In the genomic region with DNA sequence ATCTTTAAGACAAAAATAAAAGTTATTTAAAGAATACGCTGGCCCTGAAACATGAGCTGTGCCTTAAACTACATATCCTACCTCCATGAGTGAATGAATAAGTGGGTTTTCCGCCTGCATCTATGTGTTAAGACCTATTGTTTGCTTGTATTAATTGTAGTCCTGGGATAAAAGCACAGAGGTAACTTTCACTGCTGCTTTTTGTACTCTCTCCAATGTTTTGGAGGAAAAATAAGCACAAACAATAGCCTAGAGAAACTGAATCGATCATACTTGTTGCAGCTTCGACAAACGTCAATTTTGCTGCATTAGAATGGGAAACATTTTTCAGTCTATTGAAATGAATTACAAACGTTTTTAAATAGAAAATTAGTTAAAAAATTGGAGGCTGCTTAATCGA, we compare ENCODE assay signal across 11 cellular contexts. TPM values are rescaled to one million over a fixed set of nuclear protein-coding genes. Genes with fewer than 3 reads are reported as not detected.
DNase-seq lines count a peak whose midpoint lies in the region; ATAC-seq lines count a peak whose summit lies in the region.
"Had no signal": no experiment of that assay in that cellular context is flagged by ENCODE, and none has a peak within 500 bp of the region (broad histone marks: within the 10 kb centered on the region; RNA-seq: fewer than 3 reads in every experiment).

No MANE protein-coding gene starts in this region.

- H3K27ac ChIP-seq in BLaER1 treated with 17β-estradiol and CSF1 and Interleukin-3, amounts not matched to agents 10 nM and 100 nM = peak overlapping the region in 4 of 11 experiments; percentile 99 to 100 (median 100); a peak in 7 of 22 replicates
- H3K27ac ChIP-seq in muscle layer of colon (ENCODE audit: low read depth, low read length) = no peak overlapping the region

- peak overlapping the region; percentile 79 to 99 (median 94); a peak in 14 of 20 replicates for H3K4me3 ChIP-seq in BLaER1 treated with 17β-estradiol and CSF1 and Interleukin-3, amounts not matched to agents 10 nM and 100 nM
- H3K4me3 ChIP-seq in muscle layer of colon (ENCODE audit: low read depth in 1 of 2, low read length in 2 of 2) = peak overlapping the region in 1 of 2 donors; percentile 78

- no peak for ATAC-seq in activated CD8-positive, alpha-beta T cell treated with anti-CD3 and anti-CD28 coated beads, Interleukin-2, amount 10 ng/mL, durations not matched to agents 7 days and 5 days
- ATAC-seq in HG03469 (IDR thresholded peaks at IDR 0.05; ENCODE audit: unreplicated experiment) (no peak), HG03135 (IDR thresholded peaks at IDR 0.05; ENCODE audit: unreplicated experiment) (no peak)

- H3K4me1 ChIP-seq in BLaER1 treated with 17β-estradiol and CSF1 and Interleukin-3, amounts not matched to agents 10 nM and 100 nM = peaks cover 6 to 31% (median 24%) of the 10 kb centered on the region in 10 experiments; a peak in 19 of 20 replicates
- H3K4me1 ChIP-seq in ES-I3 (ENCODE audit: insufficient read depth, low read length) (peaks cover 5% of the 10 kb centered on the region; the same call in 1 of the 2 replicates), muscle layer of colon (ENCODE audit: insufficient read depth, low read length) (peaks cover 18% of the 10 kb centered on the region)

- no peaks in the 10 kb centered on the region for H3K27me3 ChIP-seq in BLaER1 treated with 17β-estradiol and CSF1 and Interleukin-3, amounts not matched to agents 10 nM and 100 nM
- no peaks in the 10 kb centered on the region for H3K27me3 ChIP-seq in muscle layer of colon (ENCODE audit: control insufficient read depth in 1 of 2, insufficient read depth in 2 of 2, low read length in 2 of 2)
- H3K27me3 ChIP-seq: spleen had no signal

- no peaks in the 10 kb centered on the region; a peak in 1 of 22 replicates for H3K36me3 ChIP-seq in BLaER1 treated with 17β-estradiol and CSF1 and Interleukin-3, amounts not matched to agents 10 nM and 100 nM
- H3K36me3 ChIP-seq in ES-I3 (ENCODE audit: insufficient read depth, low read length) = no peaks in the 10 kb centered on the region
- H3K36me3 ChIP-seq in muscle layer of colon (ENCODE audit: insufficient read depth, low read length) = no peaks in the 10 kb centered on the region
- H3K36me3 ChIP-seq: spleen had no signal

- POLR2A ChIA-PET in activated CD8-positive, alpha-beta T cell treated with anti-CD3 and anti-CD28 coated beads, Interleukin-2, amount 10 ng/mL, durations not matched to agents 7 days and 5 days (lab: Charles Lee) = interaction anchor here (1.6 to 2.6 kb wide), 3 partner anchors 11 to 33 kb away, joined by 6 to 8 read pairs (median 6); no protein-coding TSS in a partner anchor

- peaks cover 11% of the 10 kb centered on the region for H3K36me3 Mint-ChIP-seq in activated CD8-positive, alpha-beta T cell treated with anti-CD3 and anti-CD28 coated beads, Interleukin-2, amount 10 ng/mL, durations not matched to agents 7 days and 5 days (ENCODE audit: low read depth)

- peaks cover 27% of the 10 kb centered on the region for H3K4me1 Mint-ChIP-seq in activated CD8-positive, alpha-beta T cell treated with anti-CD3 and anti-CD28 coated beads, Interleukin-2, amount 10 ng/mL, durations not matched to agents 7 days and 5 days (ENCODE audit: low read depth)

- peak overlapping the region; percentile 80 for H3K4me3 Mint-ChIP-seq in activated CD8-positive, alpha-beta T cell treated with anti-CD3 and anti-CD28 coated beads, Interleukin-2, amount 10 ng/mL, durations not matched to agents 7 days and 5 days

- no peaks in the 10 kb centered on the region for H3K9me3 Mint-ChIP-seq in activated CD8-positive, alpha-beta T cell treated with anti-CD3 and anti-CD28 coated beads, Interleukin-2, amount 10 ng/mL, durations not matched to agents 7 days and 5 days (ENCODE audit: insufficient read depth)

- peak overlapping the region in 8 of 11 experiments; percentile 97 to 100 (median 100); a peak in 11 of 22 replicates for H3K9ac ChIP-seq in BLaER1 treated with 17β-estradiol and CSF1 and Interleukin-3, amounts not matched to agents 10 nM and 100 nM
- peak overlapping the region; percentile 87; the same call in 1 of the 2 replicates for H3K9ac ChIP-seq in ES-I3 (ENCODE audit: low read depth, low read length)
- peak overlapping the region; percentile 68 for H3K9ac ChIP-seq in muscle layer of colon (ENCODE audit: low read length)

- no peak for DNase-seq in activated CD8-positive, alpha-beta T cell treated with anti-CD3 and anti-CD28 coated beads, Interleukin-2, amount 10 ng/mL, durations not matched to agents 7 days and 5 days
- DNase-seq in kidney tubule cell (ENCODE audit: low spot score) = no peak
- no peak for DNase-seq in DMS 273 (lab: John Stamatoyannopoulos, UW; ENCODE audit: unreplicated experiment)
- DNase-seq: DMS79 treated with DMSO at 0.1 percent for 48 hours, SIG-M5, spleen had no signal

- peaks cover 33% of the 10 kb centered on the region for H3K27me3 Mint-ChIP-seq in activated CD8-positive, alpha-beta T cell treated with anti-CD3 and anti-CD28 coated beads, Interleukin-2, amount 10 ng/mL, durations not matched to agents 7 days and 5 days (ENCODE audit: low read depth)

- CTCF ChIA-PET in activated CD8-positive, alpha-beta T cell treated with anti-CD3 and anti-CD28 coated beads, Interleukin-2, amount 10 ng/mL, durations not matched to agents 7 days and 5 days (lab: Charles Lee) = interaction anchor here (2.1 kb wide), 1 partner anchor 18 kb away, joined by 10 read pairs; no protein-coding TSS in a partner anchor

- H4K20me1 ChIP-seq in BLaER1 treated with 17β-estradiol and CSF1 and Interleukin-3, amounts not matched to agents 10 nM and 100 nM = peaks cover 31 to 32% (median 31%) of the 10 kb centered on the region in 11 experiments

- H3K4me2 ChIP-seq in BLaER1 treated with 17β-estradiol and CSF1 and Interleukin-3, amounts not matched to agents 10 nM and 100 nM = peak overlapping the region; percentile 76 to 97 (median 90); a peak in 19 of 22 replicates

- no peaks in the 10 kb centered on the region for H3K9me3 ChIP-seq in BLaER1 treated with 17β-estradiol and CSF1 and Interleukin-3, amounts not matched to agents 10 nM and 100 nM (replicated peaks in 1 of 11)
- no peaks in the 10 kb centered on the region for H3K9me3 ChIP-seq in ES-I3 (ENCODE audit: control insufficient read depth, insufficient read depth, low read length)
- no peaks in the 10 kb centered on the region for H3K9me3 ChIP-seq in muscle layer of colon (ENCODE audit: low read length)
- H3K9me3 ChIP-seq: spleen had no signal

- H3K27ac Mint-ChIP-seq in activated CD8-positive, alpha-beta T cell treated with anti-CD3 and anti-CD28 coated beads, Interleukin-2, amount 10 ng/mL, durations not matched to agents 7 days and 5 days = no peak overlapping the region

RNA-seq across cellular contexts. Expression of gene CTNNB1, which starts 1.3 kb away (rescaled TPM):
- 100 to 1,000 TPM; 112 TPM for total RNA-seq in activated CD8-positive, alpha-beta T cell treated with anti-CD3 and anti-CD28 coated beads, Interleukin-2, amount 10 ng/mL, durations not matched to agents 7 days and 5 days
